ENCODE assay signal across 29 cellular contexts in the genomic region with DNA sequence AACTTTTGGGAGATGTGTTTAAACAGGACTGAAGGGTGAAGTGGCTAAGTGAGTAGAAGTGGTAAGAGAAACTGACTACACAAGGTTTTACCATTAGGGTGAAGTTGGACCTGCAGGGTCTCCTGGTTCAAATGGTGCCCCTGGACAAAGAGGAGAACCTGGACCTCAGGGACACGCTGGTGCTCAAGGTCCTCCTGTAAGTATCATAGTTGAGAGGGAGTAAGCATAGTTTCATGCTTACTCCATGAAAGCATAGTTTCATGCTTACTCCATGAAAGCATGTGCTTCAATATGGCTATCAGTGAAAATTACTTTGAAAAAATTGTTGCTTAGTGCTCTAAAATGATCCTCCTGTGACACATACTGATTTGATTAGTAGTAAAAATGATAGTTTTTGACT. TPM values are rescaled to one million over a fixed set of nuclear protein-coding genes. Genes with fewer than 3 reads are reported as not detected.
DNase-seq lines count a peak whose midpoint lies in the region; TF ChIP-seq lines count a peak whose summit lies in the region.
"Had no signal": no experiment of that assay in that cellular context is flagged by ENCODE, and none has a peak within 500 bp of the region (broad histone marks: within the 10 kb centered on the region; RNA-seq: fewer than 3 reads in every experiment).

No MANE protein-coding gene starts in this region.

- WGBS in mesenchymal stem cell: 100% methylated on average over 1 of the region's 1 CpG
- WGBS in smooth muscle cell (ENCODE audit: low lambda C conversion rate): 73% methylated on average over 1 of the region's 1 CpG

- H4K91ac ChIP-seq in mesenchymal stem cell (ENCODE audit: low read length): no peak overlapping the region

- no peaks in the 10 kb centered on the region for H3K4me1 ChIP-seq in mesenchymal stem cell (ENCODE audit: control insufficient read depth, insufficient read depth, low read depth, low read length)
- H3K4me1 ChIP-seq in smooth muscle cell (ENCODE audit: low read depth): peaks cover 18% of the 10 kb centered on the region
- H3K4me1 ChIP-seq: A549; BLaER1 treated with 17β-estradiol and CSF1 and Interleukin-3, amounts not matched to agents 10 nM and 100 nM; Caco-2 had no signal

- H3K27me3 ChIP-seq in mesenchymal stem cell (ENCODE audit: control insufficient read depth in 1 of 2, insufficient read depth in 1 of 2, low read length in 2 of 2) (no peaks in the 10 kb centered on the region), smooth muscle cell (ENCODE audit: low read depth) (no peaks in the 10 kb centered on the region)
- H3K27me3 ChIP-seq: BLaER1 treated with 17β-estradiol and CSF1 and Interleukin-3, amounts not matched to agents 10 nM and 100 nM; MG63 had no signal

- H3K18ac ChIP-seq in mesenchymal stem cell (ENCODE audit: low read depth in 1 of 2, low read length in 2 of 2): peak overlapping the region in 1 of 2 experiments; percentile 61

- peaks cover 93% of the 10 kb centered on the region for H3F3A ChIP-seq in smooth muscle cell (ENCODE audit: low read depth)

- H2BK120ac ChIP-seq in mesenchymal stem cell (ENCODE audit: low read depth, low read length): no peak overlapping the region

- H2BK12ac ChIP-seq in mesenchymal stem cell (ENCODE audit: low read length in 2 of 2): no peak overlapping the region

- no peaks in the 10 kb centered on the region for H3K27me3 Mint-ChIP-seq in chondrocyte (ENCODE audit: low read depth)
- H3K27me3 Mint-ChIP-seq: CD4-positive, alpha-beta memory T cell had no signal

- H3K27ac Mint-ChIP-seq in chondrocyte (ENCODE audit: unreplicated experiment): peak overlapping the region; percentile 60
- H3K27ac Mint-ChIP-seq: CD4-positive, alpha-beta memory T cell; GM23338; H9 had no signal

- no peak overlapping the region for H2BK5ac ChIP-seq in mesenchymal stem cell (ENCODE audit: low read depth, low read length, poor library complexity, severe bottlenecking)

- H3K4me2 ChIP-seq in mesenchymal stem cell (ENCODE audit: low read length, poor library complexity, severe bottlenecking) (no peak overlapping the region), smooth muscle cell (peak overlapping the region; percentile 92)
- H3K4me2 ChIP-seq: A549; BLaER1 treated with 17β-estradiol and CSF1 and Interleukin-3, amounts not matched to agents 10 nM and 100 nM; GM23338 had no signal

- DNase-seq in chondrocyte (ENCODE audit: low spot score) (no peak), mesenchymal stem cell (no peak), smooth muscle cell (lab: John Stamatoyannopoulos, UW; ENCODE audit: unreplicated experiment) (no peak), NCI-H2196 (lab: John Stamatoyannopoulos, UW; ENCODE audit: unreplicated experiment) (no peak), epidermal melanocyte (ENCODE audit: insufficient read length, low spot score) (no peak), SIG-M5 treated with dmso at 0.1 percent for 504 hours (lab: John Stamatoyannopoulos, UW; ENCODE audit: unreplicated experiment) (no peak)
- DNase-seq in effector CD4-positive, alpha-beta T cell: no peak
- DNase-seq: AML-193; Caco-2; CD4-positive, alpha-beta memory T cell; DMS 273 treated with DMSO at 0.1 percent for 48 hours; DMS79; EL; GDM1; H9; KG1; MG63; NCI-H1417; NCI-H1694; NCI-H2029 treated with DMSO at 0.1 percent for 48 hours; NCI-H226; NCI-H510A; NCI-H69; Right ventricle myocardium superior; RPMI8226 had no signal

- TF ChIP-seq CTCF in chondrocyte (IDR thresholded peaks at IDR 0.05) (no peak), smooth muscle cell (IDR thresholded peaks at IDR 0.05; ENCODE audit: borderline replicate concordance, insufficient read depth, poor library complexity, severe bottlenecking) (no peak)

- H3K4ac ChIP-seq in mesenchymal stem cell (ENCODE audit: low read depth in 1 of 2, low read length in 2 of 2): no peak overlapping the region

- H3K27ac ChIP-seq in mesenchymal stem cell (ENCODE audit: low read length, poor library complexity, severe bottlenecking) (no peak overlapping the region), smooth muscle cell (ENCODE audit: low read depth) (peak overlapping the region; percentile 98)
- H3K27ac ChIP-seq: A549; BLaER1 treated with 17β-estradiol and CSF1 and Interleukin-3, amounts not matched to agents 10 nM and 100 nM had no signal

- H2BK15ac ChIP-seq in mesenchymal stem cell (ENCODE audit: low read depth, poor library complexity, severe bottlenecking): no peak overlapping the region

- H2AFZ ChIP-seq in mesenchymal stem cell (ENCODE audit: low read depth, low read length): no peak overlapping the region
- no peak overlapping the region for H2AFZ ChIP-seq in smooth muscle cell (ENCODE audit: low read depth)
- H2AFZ ChIP-seq: GM23338 had no signal

- H3K79me1 ChIP-seq in mesenchymal stem cell (replicated peaks; ENCODE audit: low read length, poor library complexity, severe bottlenecking): peaks cover 6% of the 10 kb centered on the region

- peaks cover 74% of the 10 kb centered on the region for H4K20me1 ChIP-seq in smooth muscle cell (ENCODE audit: low read depth)
- H4K20me1 ChIP-seq: BLaER1 treated with 17β-estradiol and CSF1 and Interleukin-3, amounts not matched to agents 10 nM and 100 nM had no signal

- H3K23ac ChIP-seq in mesenchymal stem cell (ENCODE audit: low read length in 2 of 2): no peak overlapping the region

- no peaks in the 10 kb centered on the region for H3K9me3 ChIP-seq in mesenchymal stem cell (ENCODE audit: control insufficient read depth, low read length)
- H3K9me3 ChIP-seq in smooth muscle cell (replicated peaks; ENCODE audit: low read depth): no peaks in the 10 kb centered on the region
- H3K9me3 ChIP-seq: A549; BLaER1 treated with 17β-estradiol and CSF1 and Interleukin-3, amounts not matched to agents 10 nM and 100 nM; Caco-2; MG63 had no signal

- H3K36me3 ChIP-seq in mesenchymal stem cell (ENCODE audit: control insufficient read depth in 1 of 2, insufficient read depth in 2 of 2, low read depth in 1 of 2, low read length in 2 of 2) (peaks cover 27 to 99% of the 10 kb centered on the region in 2 experiments), smooth muscle cell (ENCODE audit: low read depth) (peaks cover 76% of the 10 kb centered on the region)
- H3K36me3 ChIP-seq: BLaER1 treated with 17β-estradiol and CSF1 and Interleukin-3, amounts not matched to agents 10 nM and 100 nM had no signal

- peak overlapping the region in 1 of 2 experiments; percentile 44 for H3K14ac ChIP-seq in mesenchymal stem cell (ENCODE audit: low read length in 2 of 2)

- H3K36me3 Mint-ChIP-seq in chondrocyte (ENCODE audit: low read depth): peaks cover 52% of the 10 kb centered on the region
- H3K36me3 Mint-ChIP-seq: CD4-positive, alpha-beta memory T cell had no signal

- H3K79me2 ChIP-seq in smooth muscle cell (ENCODE audit: low read depth): peaks cover 89% of the 10 kb centered on the region

- H2AK5ac ChIP-seq in mesenchymal stem cell (ENCODE audit: low read length, severe bottlenecking): no peak overlapping the region

- H3K9me3 Mint-ChIP-seq in chondrocyte (ENCODE audit: low read depth): no peaks in the 10 kb centered on the region
- H3K9me3 Mint-ChIP-seq: CD4-positive, alpha-beta memory T cell; GM23338; H9 had no signal

- no peak overlapping the region for H3K4me3 Mint-ChIP-seq in chondrocyte (ENCODE audit: unreplicated experiment)
- H3K4me3 Mint-ChIP-seq: CD4-positive, alpha-beta memory T cell; GM23338; H9 had no signal

- peak overlapping the region; percentile 59 for H3K9ac ChIP-seq in mesenchymal stem cell (ENCODE audit: low read length)
- no peak overlapping the region for H3K9ac ChIP-seq in smooth muscle cell (ENCODE audit: low read depth)
- H3K9ac ChIP-seq: BLaER1 treated with 17β-estradiol and CSF1 and Interleukin-3, amounts not matched to agents 10 nM and 100 nM had no signal

- H4K8ac ChIP-seq in mesenchymal stem cell (ENCODE audit: low read length): no peak overlapping the region

- H3K4me1 Mint-ChIP-seq in chondrocyte (ENCODE audit: low read depth): peaks cover 55% of the 10 kb centered on the region
- H3K4me1 Mint-ChIP-seq: CD4-positive, alpha-beta memory T cell; GM23338; H9 had no signal

- no peak overlapping the region for H3K4me3 ChIP-seq in mesenchymal stem cell (ENCODE audit: insufficient read depth in 1 of 2, low read depth in 1 of 2, low read length in 2 of 2)
- H3K4me3 ChIP-seq in smooth muscle cell: no peak overlapping the region
- H3K4me3 ChIP-seq: A549; BLaER1 treated with 17β-estradiol and CSF1 and Interleukin-3, amounts not matched to agents 10 nM and 100 nM; GM12878; GM23338; MG63 had no signal

RNA-seq across cellular contexts. Expression of a gene that starts 19.1 kb away (rescaled TPM):
- total RNA-seq in chondrocyte (7,827 to 10,007 TPM (median 8,099 TPM) in 3 replicates), smooth muscle cell (10,359 and 12,824 TPM in 2 replicates)
- polyA plus RNA-seq in mesenchymal stem cell (2013, experiment 1 of 2): 3,787 TPM
- polyA plus RNA-seq in mesenchymal stem cell (2013, experiment 2 of 2): 4,096 TPM
- polyA plus RNA-seq in smooth muscle cell: 9,077 and 11,807 TPM in 2 replicates
- total RNA-seq: CD4-positive, alpha-beta memory T cell; H9 had no signal
- polyA plus RNA-seq: CD4-positive, alpha-beta memory T cell had no signal
